In the genomic region with DNA sequence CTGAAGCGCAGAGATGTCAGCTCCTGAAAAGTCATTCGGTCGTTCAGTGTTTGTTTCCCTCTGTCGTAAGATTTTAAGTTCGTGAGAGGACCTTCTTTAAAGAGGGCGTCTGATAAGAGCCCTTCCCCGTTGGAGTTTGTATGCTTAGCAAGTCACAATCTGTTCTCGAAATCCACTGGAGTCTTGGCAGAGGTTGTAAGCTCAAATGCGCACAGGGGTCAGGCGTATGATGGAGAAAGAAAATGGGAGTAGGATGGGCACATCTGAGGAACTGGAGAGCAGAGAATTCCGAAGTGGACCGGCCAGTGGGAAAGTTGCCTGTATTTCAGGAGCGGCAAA, we compare ENCODE assay signal across 1 cellular context.
TF ChIP-seq lines count a peak whose summit lies in the region.

No MANE protein-coding gene starts in this region.

TF ChIP-seq in SK-N-SH, 30 proteins besides CTCF, POLR2A, EP300 and RAD21 (continued from another document):
- TF ChIP-seq, protein P1, sequence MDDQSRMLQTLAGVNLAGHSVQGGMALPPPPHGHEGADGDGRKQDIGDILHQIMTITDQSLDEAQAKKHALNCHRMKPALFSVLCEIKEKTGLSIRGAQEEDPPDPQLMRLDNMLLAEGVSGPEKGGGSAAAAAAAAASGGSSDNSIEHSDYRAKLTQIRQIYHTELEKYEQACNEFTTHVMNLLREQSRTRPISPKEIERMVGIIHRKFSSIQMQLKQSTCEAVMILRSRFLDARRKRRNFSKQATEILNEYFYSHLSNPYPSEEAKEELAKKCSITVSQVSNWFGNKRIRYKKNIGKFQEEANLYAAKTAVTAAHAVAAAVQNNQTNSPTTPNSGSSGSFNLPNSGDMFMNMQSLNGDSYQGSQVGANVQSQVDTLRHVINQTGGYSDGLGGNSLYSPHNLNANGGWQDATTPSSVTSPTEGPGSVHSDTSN (IDR thresholded peaks at IDR 0.05): no peak
- TF ChIP-seq GABPA (IDR thresholded peaks at IDR 0.05; ENCODE audit: low read depth) (no peak), FOXJ3 (CRISPR knock-in tag; IDR thresholded peaks at IDR 0.05) (no peak)
